5 cellular contexts compared by ENCODE assay signal in the genomic region with DNA sequence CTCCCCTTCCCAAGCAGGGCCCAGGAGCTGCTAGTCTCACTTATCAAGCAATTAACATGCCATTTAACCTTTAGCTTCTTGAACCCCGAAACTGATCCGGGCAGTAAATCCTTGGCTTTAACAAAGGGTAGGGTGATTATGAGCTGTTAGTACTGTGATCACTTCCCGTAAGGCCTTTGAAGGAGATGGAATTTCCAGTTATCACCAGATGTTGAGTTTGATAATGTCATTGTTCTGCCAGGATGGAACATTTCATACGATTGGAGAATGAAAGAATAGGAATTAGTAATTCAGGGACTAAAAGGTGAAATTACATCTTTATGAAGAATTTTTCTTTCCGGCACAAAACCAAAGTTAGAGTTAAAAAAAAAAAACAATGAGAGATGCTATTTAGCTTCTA.
"Had no signal": no experiment of that assay in that cellular context is flagged by ENCODE, and none has a peak within 500 bp of the region (broad histone marks: within the 10 kb centered on the region; RNA-seq: fewer than 3 reads in every experiment).

No MANE protein-coding gene starts in this region.

- H3K27ac Mint-ChIP-seq: HFFc6, IgD-negative memory B cell had no signal

- H3K4me3 Mint-ChIP-seq: HFFc6, IgD-negative memory B cell had no signal

- H3K27me3 Mint-ChIP-seq: IgD-negative memory B cell had no signal

- H3K4me1 Mint-ChIP-seq: IgD-negative memory B cell had no signal

- DNase-seq: GM23248, GOT3, H7, HFFc6 had no signal
